Comparison of ENCODE assay signal across 7 cellular contexts in genomic region chr12:48668996-48669395, GRCh38.
"Had no signal": no experiment of that assay in that cellular context is flagged by ENCODE, and none has a peak within 500 bp of the region (broad histone marks: within the 10 kb centered on the region; RNA-seq: fewer than 3 reads in every experiment).

No MANE protein-coding gene starts in this region.

- H3K9me3 Mint-ChIP-seq: HFFc6 had no signal

- ATAC-seq: HCT116 had no signal

- H3K9me3 ChIP-seq: HAP-1 had no signal

- DNase-seq: GM23248, GOT3, H7, HFFc6, IMR-90 had no signal

- H3K4me3 Mint-ChIP-seq: HFFc6 had no signal

- H3K4me3 ChIP-seq: GM23248, HAP-1 had no signal

- H3K27ac Mint-ChIP-seq: HFFc6 had no signal

- H3K27ac ChIP-seq: GM23248 had no signal

- H3K4me1 ChIP-seq: HAP-1 had no signal
